Comparison of ENCODE assay signal across 23 cellular contexts in the genomic region with DNA sequence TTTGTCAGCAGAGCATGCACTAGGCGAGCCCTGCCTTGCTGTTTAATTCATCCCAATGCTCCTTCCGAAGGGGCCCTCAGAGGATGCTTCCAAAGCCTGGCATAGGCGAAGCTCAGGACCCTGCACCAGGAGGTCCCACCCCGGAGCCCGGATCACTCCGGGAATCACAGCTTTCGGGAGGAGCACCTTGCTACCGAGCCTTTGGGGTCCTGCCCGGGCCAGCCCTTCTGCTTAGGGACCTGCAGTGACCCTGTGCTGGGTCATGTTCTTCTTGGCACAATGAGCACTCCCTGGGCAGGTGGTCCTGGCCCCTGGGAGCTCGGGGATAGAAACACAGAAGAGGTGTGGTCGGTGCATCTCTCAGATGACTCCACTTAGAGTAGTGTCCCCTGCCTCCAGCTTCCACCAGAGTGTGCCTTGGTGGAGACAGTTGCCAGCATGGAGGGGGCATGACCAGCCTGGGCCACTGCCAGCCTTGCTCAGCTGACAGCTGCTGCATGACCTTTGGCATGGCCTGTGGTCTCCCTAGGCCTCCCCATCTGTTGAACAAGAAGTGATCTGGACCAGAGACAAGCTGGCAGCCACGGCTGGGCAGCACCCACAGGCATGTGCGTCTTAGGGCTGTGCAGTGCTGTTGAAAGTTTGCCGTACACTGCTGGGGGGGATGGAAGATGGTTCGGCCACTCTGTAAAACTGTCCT. TPM values are rescaled to one million over a fixed set of nuclear protein-coding genes. Genes with fewer than 3 reads are reported as not detected.
A peak's percentile ranks its signal among the peaks of the same experiment; 100 is the strongest.
DNase-seq lines count a peak whose midpoint lies in the region; ATAC-seq and TF ChIP-seq lines count a peak whose summit lies in the region.
"Had no signal": no experiment of that assay in that cellular context is flagged by ENCODE, and none has a peak within 500 bp of the region (broad histone marks: within the 10 kb centered on the region; RNA-seq: fewer than 3 reads in every experiment).

No MANE protein-coding gene starts in this region.

- POLR2A ChIA-PET in RWPE1 (lab: Yijun Ruan, JAX; ENCODE audit: low non-redundant PET) = no interaction called here

- H3K4me3 ChIP-seq in heart right ventricle (no peak overlapping the region), tibial nerve (no peak overlapping the region)
- H3K4me3 ChIP-seq: SK-N-MC had no signal

- H3K27me3 ChIP-seq in heart right ventricle (peaks cover 4 to 47% (median 20%) of the 10 kb centered on the region in 7 donors), tibial nerve (peaks cover 0 to 76% of the 10 kb centered on the region in 2 donors)

- WGBS in heart right ventricle, 2 donors = 80 to 82% methylated on average over 15 of the region's 15 CpGs
- WGBS in tibial nerve, 2 donors = 81 to 84% methylated on average over 15 of the region's 15 CpGs

- intact Hi-C loops in Right ventricle myocardium superior (cut with DNase I) = no loop called here
- intact Hi-C loops in heart right ventricle (cut with DNase I) = no loop called here

- ATAC-seq in Right ventricle myocardium superior (ENCODE audit: poor library complexity) = no peak
- ATAC-seq in heart right ventricle = no peak
- ATAC-seq in HG03342 (IDR thresholded peaks at IDR 0.05; ENCODE audit: unreplicated experiment) = no peak
- ATAC-seq: PC-3 had no signal

- H3K9me3 ChIP-seq in heart right ventricle (no peaks in the 10 kb centered on the region), tibial nerve (no peaks in the 10 kb centered on the region)

- TF ChIP-seq EP300 in tibial nerve (IDR thresholded peaks at IDR 0.05) = no peak

- peaks cover 0 to 23% (median 4%) of the 10 kb centered on the region in 9 donors for H3K4me1 ChIP-seq in heart right ventricle
- H3K4me1 ChIP-seq in tibial nerve = peaks cover 0 to 14% (median 1%) of the 10 kb centered on the region in 4 donors

- TF ChIP-seq POLR2A in tibial nerve (IDR thresholded peaks at IDR 0.05) = no peak

- DNase-seq in Right ventricle myocardium superior (peak; percentile 33), heart right ventricle (no peak), RWPE1 (ENCODE audit: low spot score) (no peak), myocyte (ENCODE audit: low read depth) (peak; percentile 96), tibial nerve (ENCODE audit: low spot score in 2 of 2) (no peak)
- DNase-seq in stimulated activated naive CD4-positive, alpha-beta T cell (lab: John Stamatoyannopoulos, UW) = no peak
- DNase-seq: Calu3; DMS79 treated with DMSO at 0.1 percent for 48 hours; GF-D8; H7; IMR-90; KG1; MM.1S; NCI-H1694; NCI-H2029 treated with DMSO at 0.1 percent for 48 hours; NCI-H446 treated with DMSO at 0.1 percent for 48 hours; NCI-H526; NCI-H82; NK-92 treated with Interleukin-12 subunit alpha and Interleukin-12 subunit beta, amount 100 ng/mL, for 24 hours; PC-3; SIG-M5 had no signal

- H3K36me3 ChIP-seq in heart right ventricle = no peaks in the 10 kb centered on the region
- H3K36me3 ChIP-seq in tibial nerve = no peaks in the 10 kb centered on the region

- CTCF ChIA-PET in RWPE1 (lab: Yijun Ruan, JAX) = interaction anchor here (1.1 kb wide), 1 partner anchor 19 kb away, joined by 3 read pairs; no protein-coding TSS in a partner anchor

- TF ChIP-seq CTCF in heart right ventricle (IDR thresholded peaks at IDR 0.05) (no peak), RWPE1 (conservative IDR thresholded peaks at IDR 0.05; ENCODE audit: low read depth) (no peak), tibial nerve (IDR thresholded peaks at IDR 0.05) (no peak)

- H3K27ac ChIP-seq in heart right ventricle (no peak overlapping the region), RWPE1 (peak overlapping the region; percentile 85), tibial nerve (no peak overlapping the region)
- H3K27ac ChIP-seq: SK-N-MC had no signal

RNA-seq across cellular contexts. Expression of a gene that starts 44.7 kb away (rescaled TPM):
- total RNA-seq in Right ventricle myocardium superior = 12.1 TPM
- total RNA-seq in heart right ventricle = 10 to 100 TPM in 3 of 10 donors, 1 to 10 TPM in 7; 1.5 to 34.3 (median 4.9) TPM
- polyA plus RNA-seq in heart right ventricle = 10 to 100 TPM; 21.7 to 52.7 TPM
- total RNA-seq in myocyte = 0.11 and 0.16 TPM in 2 replicates
- 0.32 TPM for polyA plus RNA-seq in myocyte (2012)
- total RNA-seq in tibial nerve = 10 to 100 TPM; 24.3 to 73.7 (median 40.5) TPM

Comparison
In these comparisons a context has a peak if more than half of its experiments do, and no peak if none do; other contexts are left out.
1. DNase-seq: peak in Right ventricle myocardium superior (single experiment) and myocyte (single experiment); none in heart right ventricle (0 of 2), RWPE1 (single experiment), stimulated activated naive CD4-positive, alpha-beta T cell (0 of 6) and tibial nerve (0 of 2).